1 cellular context compared by ENCODE assay signal in genomic region chr10:122374246-122374858, GRCh38.
A peak's percentile ranks its signal among the peaks of the same experiment; 100 is the strongest.
TF ChIP-seq lines count a peak whose summit lies in the region.

TSS of gene PLEKHA1 (plus strand) at chr10:122374708. CDS start at chr10:122393201, 18,493 bp downstream.

TF ChIP-seq in HepG2, 621 proteins besides CTCF, POLR2A, EP300 and RAD21 (continued from another document and continues in another):
- TF ChIP-seq BRF2 (CRISPR knock-in tag; IDR thresholded peaks at IDR 0.05) (peak; percentile 47; the same call in 1 of the 2 replicates), THAP11 (CRISPR knock-in tag; IDR thresholded peaks at IDR 0.05) (peak; percentile 97), TMF1 (CRISPR knock-in tag; IDR thresholded peaks at IDR 0.05; ENCODE audit: low read depth) (peak; percentile 74), SAP130 (CRISPR knock-in tag; IDR thresholded peaks at IDR 0.05; ENCODE audit: low read depth) (peak; percentile 33), ZNF382 (CRISPR knock-in tag; IDR thresholded peaks at IDR 0.05; ENCODE audit: borderline replicate concordance) (no peak), TFDP2 (CRISPR knock-in tag; IDR thresholded peaks at IDR 0.05) (peak; percentile 91), YY1 (IDR thresholded peaks at IDR 0.05; ENCODE audit: insufficient read depth, insufficient replicate concordance, low read depth, low read length) (peak; percentile 75), ZNF749 (CRISPR knock-in tag; IDR thresholded peaks at IDR 0.05; ENCODE audit: borderline replicate concordance) (no peak), ZNF777 (CRISPR knock-in tag; IDR thresholded peaks at IDR 0.05) (peak; percentile 99), AKAP8 (CRISPR knock-in tag; IDR thresholded peaks at IDR 0.05) (no peak), ZNF430 (CRISPR knock-in tag; IDR thresholded peaks at IDR 0.05) (no peak), CREB1 (IDR thresholded peaks at IDR 0.05) (peak; percentile 66; the same call in 1 of the 2 replicates), CREB1 (CRISPR knock-in tag; IDR thresholded peaks at IDR 0.05) (no peak), ZBTB2 (CRISPR knock-in tag; IDR thresholded peaks at IDR 0.05; ENCODE audit: low read depth) (no peak; the same call in 1 of the 2 replicates), UBTF (CRISPR knock-in tag; IDR thresholded peaks at IDR 0.05) (0 out of 2 replicates have a peak, but pooled peaks have one; percentile 5), ZFP62 (CRISPR knock-in tag; IDR thresholded peaks at IDR 0.05) (no peak), ZBTB14 (CRISPR knock-in tag; IDR thresholded peaks at IDR 0.05) (no peak), ZNF556 (CRISPR knock-in tag; IDR thresholded peaks at IDR 0.05; ENCODE audit: borderline replicate concordance) (peak; percentile 60; the same call in 1 of the 2 replicates), ZNF570 (CRISPR knock-in tag; IDR thresholded peaks at IDR 0.05; ENCODE audit: borderline replicate concordance) (no peak), ELF3 (CRISPR knock-in tag; IDR thresholded peaks at IDR 0.05) (peak; percentile 89), ZNF574 (CRISPR knock-in tag; IDR thresholded peaks at IDR 0.05) (peak; percentile 90), HOXD1 (CRISPR knock-in tag; IDR thresholded peaks at IDR 0.05) (0 out of 2 replicates have a peak, but pooled peaks have one; percentile 47), ZNF343 (CRISPR knock-in tag; IDR thresholded peaks at IDR 0.05) (no peak), ZNF704 (CRISPR knock-in tag; IDR thresholded peaks at IDR 0.05; ENCODE audit: borderline replicate concordance) (no peak), DNMT1 (CRISPR knock-in tag; IDR thresholded peaks at IDR 0.05) (no peak), ZNF20 (CRISPR knock-in tag; IDR thresholded peaks at IDR 0.05) (no peak), ZNF160 (CRISPR knock-in tag; IDR thresholded peaks at IDR 0.05) (0 out of 2 replicates have a peak, but pooled peaks have one; percentile 54), ARNTL (CRISPR knock-in tag; IDR thresholded peaks at IDR 0.05) (no peak), RBM39 (IDR thresholded peaks at IDR 0.05; ENCODE audit: low read depth, low read length, poor library complexity, severe bottlenecking) (peak; percentile 32), ZNF317 (CRISPR knock-in tag; IDR thresholded peaks at IDR 0.05) (0 out of 2 replicates have a peak, but pooled peaks have one; percentile 9), ZNF557 (CRISPR knock-in tag; IDR thresholded peaks at IDR 0.05) (no peak), HNRNPLL (IDR thresholded peaks at IDR 0.05; ENCODE audit: low read depth, low read length, poor library complexity, severe bottlenecking) (peak; percentile 90), SKI (IDR thresholded peaks at IDR 0.05; ENCODE audit: partially characterized antibody) (peak; percentile 91), XRCC5 (optimal IDR thresholded peaks at IDR 0.05; ENCODE audit: low read length) (peak; percentile 37), REL (CRISPR knock-in tag; conservative IDR thresholded peaks at IDR 0.05) (no peak), NFAT5 (CRISPR knock-in tag; IDR thresholded peaks at IDR 0.05) (no peak), CSRNP1 (CRISPR knock-in tag; IDR thresholded peaks at IDR 0.05) (0 out of 2 replicates have a peak, but pooled peaks have one; percentile 79), TERF1 (CRISPR knock-in tag; IDR thresholded peaks at IDR 0.05) (no peak), MZF1 (CRISPR knock-in tag; IDR thresholded peaks at IDR 0.05; ENCODE audit: borderline replicate concordance) (no peak), PTBP1 (IDR thresholded peaks at IDR 0.05; ENCODE audit: low read depth, low read length, poor library complexity, severe bottlenecking) (no peak), HNRNPL (IDR thresholded peaks at IDR 0.05; ENCODE audit: low read depth, low read length) (no peak)
